ENCODE assay signal across 9 cellular contexts in genomic region chr9:89661391-89661949, GRCh38. TPM values are rescaled to one million over a fixed set of nuclear protein-coding genes. Genes with fewer than 3 reads are reported as not detected.
DNase-seq lines count a peak whose midpoint lies in the region; ATAC-seq, FAIRE-seq and TF ChIP-seq lines count a peak whose summit lies in the region.
"Had no signal": no experiment of that assay in that cellular context is flagged by ENCODE, and none has a peak within 500 bp of the region (broad histone marks: within the 10 kb centered on the region; RNA-seq: fewer than 3 reads in every experiment).

No MANE protein-coding gene starts in this region.

- H3K36me3 ChIP-seq in HUES48 (ENCODE audit: control insufficient read depth, insufficient read depth, low read length) (no peaks in the 10 kb centered on the region), skeletal muscle tissue (ENCODE audit: control insufficient read depth in 3 of 3, insufficient read depth in 3 of 3, low read length in 3 of 3) (no peaks in the 10 kb centered on the region)

- peaks cover 23% of the 10 kb centered on the region for H3K4me1 ChIP-seq in HUES48 (ENCODE audit: control insufficient read depth, insufficient read depth, low read length)
- H3K4me1 ChIP-seq in skeletal muscle tissue (ENCODE audit: control insufficient read depth in 3 of 3, insufficient read depth in 3 of 3, low read length in 3 of 3) = peaks cover 30 to 62% (median 33%) of the 10 kb centered on the region in 3 donors

- no peak for TF ChIP-seq POLR2A in GM12891 (IDR thresholded peaks at IDR 0.05; ENCODE audit: low read depth, low read length)

- H3K27me3 ChIP-seq in HUES48 (ENCODE audit: control insufficient read depth, insufficient read depth, low read length) = no peaks in the 10 kb centered on the region
- no peaks in the 10 kb centered on the region for H3K27me3 ChIP-seq in skeletal muscle tissue (ENCODE audit: control insufficient read depth in 3 of 3, insufficient read depth in 3 of 3, low read length in 3 of 3)

- peaks cover 52% of the 10 kb centered on the region for H3K4me1 Mint-ChIP-seq in activated T-helper 1 cell treated with anti-CD3 and anti-CD28 coated beads, Interleukin-12 subunit alpha, Interleukin-12 subunit beta, Interleukin-2, Interleukin-4 antibody, amounts not matched to agents 30 ng/mL and 10 ng/mL and 1 ng/mL, durations not matched to agents 14 hours and 24 hours and 36 hours (ENCODE audit: low read depth)

- no peak overlapping the region for H3K27ac Mint-ChIP-seq in activated T-helper 1 cell treated with anti-CD3 and anti-CD28 coated beads, Interleukin-12 subunit alpha, Interleukin-12 subunit beta, Interleukin-2, Interleukin-4 antibody, amounts not matched to agents 30 ng/mL and 10 ng/mL and 1 ng/mL, durations not matched to agents 14 hours and 24 hours and 36 hours
- H3K27ac Mint-ChIP-seq: activated CD8-positive, alpha-beta T cell treated with anti-CD3 and anti-CD28 coated beads, Interleukin-2, amount 10 ng/mL, durations not matched to agents 7 days and 5 days had no signal

- no peak for FAIRE-seq in GM12891 (lab: Jason Lieb, UNC)

- peaks cover 2% of the 10 kb centered on the region for H3K27me3 Mint-ChIP-seq in activated T-helper 1 cell treated with anti-CD3 and anti-CD28 coated beads, Interleukin-12 subunit alpha, Interleukin-12 subunit beta, Interleukin-2, Interleukin-4 antibody, amounts not matched to agents 30 ng/mL and 10 ng/mL and 1 ng/mL, durations not matched to agents 14 hours and 24 hours and 36 hours (ENCODE audit: insufficient read depth)

- no peak overlapping the region for H3K4me3 Mint-ChIP-seq in activated T-helper 1 cell treated with anti-CD3 and anti-CD28 coated beads, Interleukin-12 subunit alpha, Interleukin-12 subunit beta, Interleukin-2, Interleukin-4 antibody, amounts not matched to agents 30 ng/mL and 10 ng/mL and 1 ng/mL, durations not matched to agents 14 hours and 24 hours and 36 hours
- H3K4me3 Mint-ChIP-seq: activated CD8-positive, alpha-beta T cell treated with anti-CD3 and anti-CD28 coated beads, Interleukin-2, amount 10 ng/mL, durations not matched to agents 7 days and 5 days had no signal

- intact Hi-C loops in activated T-helper 1 cell treated with anti-CD3 and anti-CD28 coated beads, Interleukin-12 subunit alpha, Interleukin-12 subunit beta, Interleukin-2, Interleukin-4 antibody, amounts not matched to agents 30 ng/mL and 10 ng/mL and 1 ng/mL, durations not matched to agents 14 hours and 24 hours and 36 hours (cut with micrococcal nuclease) = no loop called here

- H3K27ac ChIP-seq in HUES48 (ENCODE audit: low read depth, low read length) (peak overlapping the region; percentile 56), caudate nucleus (ENCODE audit: low read depth, low read length) (peak overlapping the region; percentile 75), skeletal muscle tissue (ENCODE audit: low read depth, low read length) (peak overlapping the region; percentile 66)

- H3K36me3 Mint-ChIP-seq in activated T-helper 1 cell treated with anti-CD3 and anti-CD28 coated beads, Interleukin-12 subunit alpha, Interleukin-12 subunit beta, Interleukin-2, Interleukin-4 antibody, amounts not matched to agents 30 ng/mL and 10 ng/mL and 1 ng/mL, durations not matched to agents 14 hours and 24 hours and 36 hours (ENCODE audit: low read depth) = peaks cover 2% of the 10 kb centered on the region

- peak; percentile 29 for ATAC-seq in left lobe of liver
- ATAC-seq: activated CD8-positive, alpha-beta T cell treated with anti-CD3 and anti-CD28 coated beads, Interleukin-2, amount 10 ng/mL, durations not matched to agents 7 days and 5 days had no signal

- H3K9me3 ChIP-seq in HUES48 (ENCODE audit: control insufficient read depth, insufficient read depth, low read length) (no peaks in the 10 kb centered on the region), skeletal muscle tissue (ENCODE audit: control insufficient read depth in 3 of 3, low read length in 3 of 3) (no peaks in the 10 kb centered on the region)

- H3K9ac ChIP-seq in HUES48 (ENCODE audit: low read depth, low read length) (no peak overlapping the region), skeletal muscle tissue (ENCODE audit: low read depth in 1 of 3, low read length in 3 of 3) (peak overlapping the region in 2 of 3 donors; percentile 62 to 80)

- H3K9me3 Mint-ChIP-seq in activated T-helper 1 cell treated with anti-CD3 and anti-CD28 coated beads, Interleukin-12 subunit alpha, Interleukin-12 subunit beta, Interleukin-2, Interleukin-4 antibody, amounts not matched to agents 30 ng/mL and 10 ng/mL and 1 ng/mL, durations not matched to agents 14 hours and 24 hours and 36 hours = no peaks in the 10 kb centered on the region

- H3K4me3 ChIP-seq in HUES48 (ENCODE audit: low read depth, low read length) (no peak overlapping the region), skeletal muscle tissue (ENCODE audit: low read length in 3 of 3) (peak overlapping the region; percentile 55 to 76 (median 64))

- DNase-seq in caudate nucleus (lab: John Stamatoyannopoulos, UW) (peak in 13 of 61 donors; percentile 16 to 76 (median 49)), left lobe of liver (ENCODE audit: low spot score) (no peak), GM12891 (ENCODE audit: insufficient read length, low spot score) (no peak), activated T-cell treated with anti-CD3 and anti-CD28 coated beads for 4 hours (no peak)
- no peak for DNase-seq in activated T-helper 1 cell treated with anti-CD3 and anti-CD28 coated beads, Interleukin-12 subunit alpha, Interleukin-12 subunit beta, Interleukin-2, Interleukin-4 antibody, amounts not matched to agents 30 ng/mL and 10 ng/mL and 1 ng/mL, durations not matched to agents 14 hours and 24 hours and 36 hours (ENCODE audit: low spot score)
- no peak for DNase-seq in activated CD4-positive, alpha-beta T cell treated with anti-CD3 and anti-CD28 coated beads, Interleukin-2, amount 50 U/mL, for 4 hours
- DNase-seq: activated CD8-positive, alpha-beta T cell treated with anti-CD3 and anti-CD28 coated beads, Interleukin-2, amount 10 ng/mL, durations not matched to agents 7 days and 5 days had no signal

TF ChIP-seq in GM12891, 5 proteins besides CTCF, POLR2A, EP300 and RAD21:
- TF ChIP-seq POU2F2 (IDR thresholded peaks at IDR 0.05; ENCODE audit: low read depth, low read length) (no peak), TAF1 (IDR thresholded peaks at IDR 0.05; ENCODE audit: low read depth, low read length) (no peak), POLR2AphosphoS5 (IDR thresholded peaks at IDR 0.05; ENCODE audit: low read depth, low read length) (no peak), SPI1 (IDR thresholded peaks at IDR 0.05; ENCODE audit: low read depth, low read length) (no peak), PAX5 (IDR thresholded peaks at IDR 0.05; ENCODE audit: insufficient read depth, low read length, severe bottlenecking) (no peak)

RNA-seq across cellular contexts. Expression of gene GADD45G, which starts 56.7 kb away (rescaled TPM):
- total RNA-seq in left lobe of liver (17.5 TPM), skeletal muscle tissue (2.1 TPM)
- 1.4 TPM for polyA plus RNA-seq in GM12891 (2012; ENCODE audit: low read depth, missing spikeins)
- total RNA-seq in activated T-helper 1 cell treated with anti-CD3 and anti-CD28 coated beads, Interleukin-12 subunit alpha, Interleukin-12 subunit beta, Interleukin-2, Interleukin-4 antibody, amounts not matched to agents 30 ng/mL and 10 ng/mL and 1 ng/mL, durations not matched to agents 14 hours and 24 hours and 36 hours = 36.6 and 37.2 TPM in 2 replicates
